ENCODE assay signal across 1 cellular context in genomic region chr2:170485254-170485653, GRCh38.
TF ChIP-seq lines count a peak whose summit lies in the region.

No MANE protein-coding gene starts in this region.

TF ChIP-seq in HepG2, 621 proteins besides CTCF, POLR2A, EP300 and RAD21 (continued from another document and continues in another):
- TF ChIP-seq CBX2 (IDR thresholded peaks at IDR 0.05; ENCODE audit: low read depth, low read length), result no peak
- 0 out of 2 replicates have a peak, but pooled peaks have one; percentile 24 for TF ChIP-seq CBX2 (CRISPR knock-in tag; IDR thresholded peaks at IDR 0.05; ENCODE audit: low read depth)
- 0 out of 2 replicates have a peak, but pooled peaks have one; percentile 16 for TF ChIP-seq MBNL3 (CRISPR knock-in tag; conservative IDR thresholded peaks at IDR 0.05)
- no peak for TF ChIP-seq ZNF367 (CRISPR knock-in tag; IDR thresholded peaks at IDR 0.05; ENCODE audit: borderline replicate concordance)
- peak; percentile 54 for TF ChIP-seq ASH2L (IDR thresholded peaks at IDR 0.05; ENCODE audit: insufficient read length, low read depth, low read length)
- no peak for TF ChIP-seq FOXJ3 (CRISPR knock-in tag; IDR thresholded peaks at IDR 0.05; ENCODE audit: borderline replicate concordance)
- peak; percentile 74 for TF ChIP-seq SMARCC2 (IDR thresholded peaks at IDR 0.05)
- TF ChIP-seq ZNF710 (CRISPR knock-in tag; IDR thresholded peaks at IDR 0.05; ENCODE audit: borderline replicate concordance), result peak; percentile 84
- TF ChIP-seq ZNF761 (CRISPR knock-in tag; conservative IDR thresholded peaks at IDR 0.05), result 0 out of 2 replicates have a peak, but pooled peaks have one; percentile 38
- no peak for TF ChIP-seq YEATS4 (CRISPR knock-in tag; IDR thresholded peaks at IDR 0.05; ENCODE audit: borderline replicate concordance)
- TF ChIP-seq PATZ1 (CRISPR knock-in tag; IDR thresholded peaks at IDR 0.05), result peak; percentile 34; the same call in 1 of the 2 replicates
- TF ChIP-seq STAT5B (CRISPR knock-in tag; IDR thresholded peaks at IDR 0.05), result no peak
- no peak for TF ChIP-seq LBX2 (CRISPR knock-in tag; IDR thresholded peaks at IDR 0.05; ENCODE audit: borderline replicate concordance)
- peak; percentile 37; the same call in 1 of the 2 replicates for TF ChIP-seq ZNF431 (CRISPR knock-in tag; IDR thresholded peaks at IDR 0.05; ENCODE audit: borderline replicate concordance, low read depth)
- no peak for TF ChIP-seq MAFF (IDR thresholded peaks at IDR 0.05; ENCODE audit: low read depth, low read length)
- no peak for TF ChIP-seq SNAI1 (CRISPR knock-in tag; IDR thresholded peaks at IDR 0.05; ENCODE audit: borderline replicate concordance)
- TF ChIP-seq SNAPC2 (CRISPR knock-in tag; IDR thresholded peaks at IDR 0.05), result 0 out of 2 replicates have a peak, but pooled peaks have one; percentile 30
- TF ChIP-seq PITX1 (CRISPR knock-in tag; IDR thresholded peaks at IDR 0.05), result peak; percentile 64
- no peak for TF ChIP-seq ZNF614 (CRISPR knock-in tag; IDR thresholded peaks at IDR 0.05; ENCODE audit: borderline replicate concordance)
- TF ChIP-seq SMARCE1 (IDR thresholded peaks at IDR 0.05; ENCODE audit: borderline replicate concordance), result peak; percentile 55; the same call in 1 of the 2 replicates
- 0 out of 2 replicates have a peak, but pooled peaks have one; percentile 34 for TF ChIP-seq ZNF441 (CRISPR knock-in tag; IDR thresholded peaks at IDR 0.05; ENCODE audit: borderline replicate concordance)
- TF ChIP-seq HDAC1 (CRISPR knock-in tag; IDR thresholded peaks at IDR 0.05), result 0 out of 2 replicates have a peak, but pooled peaks have one; percentile 49
- peak; percentile 79; the same call in 1 of the 2 replicates for TF ChIP-seq ZBTB20 (CRISPR knock-in tag; IDR thresholded peaks at IDR 0.05; ENCODE audit: borderline replicate concordance, low read depth)
- TF ChIP-seq ZBTB33 (CRISPR knock-in tag; IDR thresholded peaks at IDR 0.05), result no peak
- peak; percentile 69; the same call in 1 of the 2 replicates for TF ChIP-seq ATF1 (CRISPR knock-in tag; IDR thresholded peaks at IDR 0.05)
- TF ChIP-seq SOX13 (IDR thresholded peaks at IDR 0.05), result no peak
- 0 out of 4 replicates have a peak, but pooled peaks of 1 of the 2 experiments have one; percentile 11 for TF ChIP-seq SOX13 (CRISPR knock-in tag; conservative IDR thresholded peaks at IDR 0.05 in 1 of 2, IDR thresholded peaks at IDR 0.05 in 1 of 2)
- TF ChIP-seq FOXP4 (CRISPR knock-in tag; IDR thresholded peaks at IDR 0.05), result peak; percentile 47; the same call in 1 of the 2 replicates
- peak; percentile 49; the same call in 1 of the 2 replicates for TF ChIP-seq KDM6A (CRISPR knock-in tag; IDR thresholded peaks at IDR 0.05; ENCODE audit: low read depth)
- TF ChIP-seq PAXIP1 (CRISPR knock-in tag; conservative IDR thresholded peaks at IDR 0.05), result peak; percentile 91
- TF ChIP-seq HNF1A (IDR thresholded peaks at IDR 0.05; ENCODE audit: low read depth), result peak; percentile 53; the same call in 1 of the 2 replicates
- no peak for TF ChIP-seq HNF1A (CRISPR knock-in tag; IDR thresholded peaks at IDR 0.05; ENCODE audit: borderline replicate concordance)
- 0 out of 2 replicates have a peak, but pooled peaks have one; percentile 69 for TF ChIP-seq ZBTB43 (CRISPR knock-in tag; conservative IDR thresholded peaks at IDR 0.05)
- no peak for TF ChIP-seq ZNF577 (CRISPR knock-in tag; IDR thresholded peaks at IDR 0.05; ENCODE audit: borderline replicate concordance, low read depth)
- no peak for TF ChIP-seq JUND (CRISPR knock-in tag; IDR thresholded peaks at IDR 0.05)
- TF ChIP-seq RARA (CRISPR knock-in tag; IDR thresholded peaks at IDR 0.05), result peak; percentile 31; the same call in 1 of the 2 replicates
- peak; percentile 34 for TF ChIP-seq PHF5A (CRISPR knock-in tag; IDR thresholded peaks at IDR 0.05; ENCODE audit: low read depth, unreplicated experiment)
- TF ChIP-seq ZNF124 (CRISPR knock-in tag; IDR thresholded peaks at IDR 0.05), result no peak
- TF ChIP-seq ZNF264 (CRISPR knock-in tag; IDR thresholded peaks at IDR 0.05), result peak; percentile 85
- no peak for TF ChIP-seq ZNF800 (CRISPR knock-in tag; IDR thresholded peaks at IDR 0.05)
- peak; percentile 39; the same call in 1 of the 2 replicates for TF ChIP-seq HMG20A (CRISPR knock-in tag; IDR thresholded peaks at IDR 0.05; ENCODE audit: borderline replicate concordance)
